8 cellular contexts compared by ENCODE assay signal in genomic region chr3:14177580-14178246, GRCh38. TPM values are rescaled to one million over a fixed set of nuclear protein-coding genes. Genes with fewer than 3 reads are reported as not detected.
DNase-seq lines count a peak whose midpoint lies in the region; ATAC-seq and TF ChIP-seq lines count a peak whose summit lies in the region.

No MANE protein-coding gene starts in this region.

- intact Hi-C loops in psoas muscle (cut with DNase I): loop anchor here (2.0 to 5.0 kb wide), 3 partner anchors 35 to 53 kb away; partner anchors contain the start of genes TMEM43 (in 2 of the 2) and CHCHD4 (in 1 of the 2)

- H3K4me3 ChIP-seq in cardiac muscle cell: peak overlapping the region; percentile 91
- peak overlapping the region; percentile 91 for H3K4me3 ChIP-seq in psoas muscle

- peak overlapping the region; percentile 60 for H3K27ac Mint-ChIP-seq in WTC11

- 6 to 7% (median 7%) methylated on average over 10 of the region's 10 CpGs for WGBS in psoas muscle, 3 donors

- no peaks in the 10 kb centered on the region for H3K27me3 ChIP-seq in cardiac muscle cell
- no peaks in the 10 kb centered on the region for H3K27me3 ChIP-seq in psoas muscle (ENCODE audit: insufficient read depth in 3 of 3, low read length in 2 of 3)

- peaks cover 10% of the 10 kb centered on the region for H3K4me1 ChIP-seq in cardiac muscle cell (ENCODE audit: low read depth)
- peaks cover 18% of the 10 kb centered on the region for H3K4me1 ChIP-seq in psoas muscle

- peak overlapping the region; percentile 94 for H3K27ac ChIP-seq in cardiac muscle cell
- peak overlapping the region; percentile 96 for H3K27ac ChIP-seq in psoas muscle

- peaks cover 29% of the 10 kb centered on the region for H3K4me1 Mint-ChIP-seq in WTC11

- H3K4me3 Mint-ChIP-seq in WTC11: peak overlapping the region; percentile 93

- no peaks in the 10 kb centered on the region for H3K9me3 Mint-ChIP-seq in WTC11

- TF ChIP-seq CTCF in WTC11 (IDR thresholded peaks at IDR 0.05) (no peak), cardiac muscle cell (IDR thresholded peaks at IDR 0.05; ENCODE audit: low read depth, low read length) (no peak), psoas muscle (IDR thresholded peaks at IDR 0.05) (no peak)

- peaks cover 25% of the 10 kb centered on the region for H3K36me3 Mint-ChIP-seq in WTC11

- H3K27me3 Mint-ChIP-seq in WTC11 (ENCODE audit: low read depth): no peaks in the 10 kb centered on the region

- no peaks in the 10 kb centered on the region for H3K9me3 ChIP-seq in cardiac muscle cell (ENCODE audit: low read depth)
- no peaks in the 10 kb centered on the region for H3K9me3 ChIP-seq in psoas muscle

- DNase-seq in SIG-M5 treated with dmso at 0.1 percent for 504 hours (lab: John Stamatoyannopoulos, UW; ENCODE audit: unreplicated experiment): peak; percentile 32
- DNase-seq in SIG-M5 (lab: John Stamatoyannopoulos, UW): no peak
- DNase-seq in WTC11 (ENCODE audit: low spot score): no peak
- peak in 1 of 2 donors; percentile 6 for DNase-seq in cardiac muscle cell (ENCODE audit: low read depth in 1 of 2, low spot score in 1 of 2)
- DNase-seq in psoas muscle: no peak
- no peak for DNase-seq in NCI-H526 (lab: John Stamatoyannopoulos, UW)

- POLR2A ChIA-PET in WTC11 (lab: Charles Lee): interaction anchor here (1.0 kb wide), 1 partner anchor 29 kb away, joined by 3 read pairs; no protein-coding TSS in a partner anchor

- H3K36me3 ChIP-seq in cardiac muscle cell: peaks cover 13% of the 10 kb centered on the region
- H3K36me3 ChIP-seq in psoas muscle (ENCODE audit: insufficient read depth in 1 of 2, low read depth in 1 of 2): peaks cover 0 to 17% of the 10 kb centered on the region in 2 donors

- ATAC-seq in HG03135 (IDR thresholded peaks at IDR 0.05; ENCODE audit: unreplicated experiment) (peak; percentile 6), WTC11 (no peak), psoas muscle (peak; percentile 41 to 54 (median 48)), GM19351 (IDR thresholded peaks at IDR 0.05; ENCODE audit: unreplicated experiment) (no peak)

- CTCF ChIA-PET in WTC11 (lab: Charles Lee): interaction anchor here (1.0 to 2.4 kb wide), 8 partner anchors 25 to 318 kb away, joined by 3 to 29 read pairs (median 4); no protein-coding TSS in a partner anchor

TF ChIP-seq in WTC11, 78 proteins besides CTCF, POLR2A, EP300 and RAD21:
- TF ChIP-seq ZSCAN18 (CRISPR knock-in tag; IDR thresholded peaks at IDR 0.05): no peak
- no peak for TF ChIP-seq ZNF532 (CRISPR knock-in tag; IDR thresholded peaks at IDR 0.05; ENCODE audit: borderline replicate concordance)
- TF ChIP-seq FOXJ3 (CRISPR knock-in tag; IDR thresholded peaks at IDR 0.05; ENCODE audit: borderline replicate concordance): no peak
- no peak for TF ChIP-seq ELF4 (CRISPR knock-in tag; IDR thresholded peaks at IDR 0.05; ENCODE audit: low read depth)
- TF ChIP-seq ZBTB21 (CRISPR knock-in tag; IDR thresholded peaks at IDR 0.05; ENCODE audit: borderline replicate concordance): no peak
- TF ChIP-seq TEAD4 (CRISPR knock-in tag; IDR thresholded peaks at IDR 0.05): no peak
- no peak for TF ChIP-seq JUN (CRISPR knock-in tag; IDR thresholded peaks at IDR 0.05)
- TF ChIP-seq SP1 (CRISPR knock-in tag; conservative IDR thresholded peaks at IDR 0.05): no peak
TF ChIP-seq in WTC11: peak in this region for 0.

RNA-seq across cellular contexts. Expression of gene XPC, which starts 0.7 kb away (rescaled TPM):
- 31.7 to 34.9 TPM (median 32.6 TPM) in 3 replicates for total RNA-seq in WTC11 (2021)
- 29.0 and 37.7 TPM in 2 replicates for total RNA-seq in cardiac muscle cell
- 26.6 and 38.8 TPM in 2 replicates for polyA plus RNA-seq in cardiac muscle cell
- 10 to 100 TPM; 15.1 to 19.5 (median 16.8) TPM for total RNA-seq in psoas muscle
- polyA plus RNA-seq in psoas muscle: 1 to 10 TPM; 5.3 to 8.4 (median 6.2) TPM

RNA-seq across cellular contexts. Expression of gene LSM3, which starts 0.9 kb away (rescaled TPM):
- 17.7 to 21.4 TPM (median 17.8 TPM) in 3 replicates for total RNA-seq in WTC11 (2021)
- 5.9 and 11.2 TPM in 2 replicates for total RNA-seq in cardiac muscle cell
- 27.2 and 32.2 TPM in 2 replicates for polyA plus RNA-seq in cardiac muscle cell
- total RNA-seq in psoas muscle: 10 to 100 TPM; 11.1 to 14.9 (median 13.2) TPM
- polyA plus RNA-seq in psoas muscle: 10 to 100 TPM; 13.9 to 20.2 (median 17.7) TPM

RNA-seq across cellular contexts. Expression of gene TMEM43, which starts 52.9 kb away (rescaled TPM):
- total RNA-seq in WTC11 (2021): 23.9 to 27.7 TPM (median 24.1 TPM) in 3 replicates
- total RNA-seq in cardiac muscle cell: 21.5 and 30.8 TPM in 2 replicates
- polyA plus RNA-seq in cardiac muscle cell: 21.7 and 27.4 TPM in 2 replicates
- 100 to 1,000 TPM in 1 of 4 donors, 10 to 100 TPM in 3; 28.2 to 107 (median 34.2) TPM for total RNA-seq in psoas muscle
- 10 to 100 TPM; 41.5 to 79.0 (median 48.5) TPM for polyA plus RNA-seq in psoas muscle

RNA-seq across cellular contexts. Expression of gene CHCHD4, which starts 53.0 kb away (rescaled TPM):
- 20.9 to 27.5 TPM (median 21.4 TPM) in 3 replicates for total RNA-seq in WTC11 (2021)
- 16.0 and 21.6 TPM in 2 replicates for total RNA-seq in cardiac muscle cell
- 27.8 and 31.0 TPM in 2 replicates for polyA plus RNA-seq in cardiac muscle cell
- 10 to 100 TPM; 18.5 to 26.8 (median 19.5) TPM for total RNA-seq in psoas muscle
- 10 to 100 TPM; 29.5 to 55.4 (median 38.0) TPM for polyA plus RNA-seq in psoas muscle

Comparison
In these comparisons a context has a peak if more than half of its experiments do, and no peak if none do; other contexts are left out.
1. ATAC-seq: peak in HG03135 (single experiment) and psoas muscle (4 of 4); none in WTC11 (single experiment) and GM19351 (single experiment).